In genomic region chr19:18683109-18683954, GRCh38 we compare ENCODE assay signal across 1 cellular context.
TF ChIP-seq lines count a peak whose summit lies in the region.

A gene with protein sequence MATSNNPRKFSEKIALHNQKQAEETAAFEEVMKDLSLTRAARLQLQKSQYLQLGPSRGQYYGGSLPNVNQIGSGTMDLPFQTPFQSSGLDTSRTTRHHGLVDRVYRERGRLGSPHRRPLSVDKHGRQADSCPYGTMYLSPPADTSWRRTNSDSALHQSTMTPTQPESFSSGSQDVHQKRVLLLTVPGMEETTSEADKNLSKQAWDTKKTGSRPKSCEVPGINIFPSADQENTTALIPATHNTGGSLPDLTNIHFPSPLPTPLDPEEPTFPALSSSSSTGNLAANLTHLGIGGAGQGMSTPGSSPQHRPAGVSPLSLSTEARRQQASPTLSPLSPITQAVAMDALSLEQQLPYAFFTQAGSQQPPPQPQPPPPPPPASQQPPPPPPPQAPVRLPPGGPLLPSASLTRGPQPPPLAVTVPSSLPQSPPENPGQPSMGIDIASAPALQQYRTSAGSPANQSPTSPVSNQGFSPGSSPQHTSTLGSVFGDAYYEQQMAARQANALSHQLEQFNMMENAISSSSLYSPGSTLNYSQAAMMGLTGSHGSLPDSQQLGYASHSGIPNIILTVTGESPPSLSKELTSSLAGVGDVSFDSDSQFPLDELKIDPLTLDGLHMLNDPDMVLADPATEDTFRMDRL (plus strand): TSS chr19:18683680. CDS start chr19:18683703, 23 bp downstream.

TF ChIP-seq in HepG2, 621 proteins besides CTCF, POLR2A, EP300 and RAD21 (continued from another document and continues in another):
- TF ChIP-seq, protein P1, sequence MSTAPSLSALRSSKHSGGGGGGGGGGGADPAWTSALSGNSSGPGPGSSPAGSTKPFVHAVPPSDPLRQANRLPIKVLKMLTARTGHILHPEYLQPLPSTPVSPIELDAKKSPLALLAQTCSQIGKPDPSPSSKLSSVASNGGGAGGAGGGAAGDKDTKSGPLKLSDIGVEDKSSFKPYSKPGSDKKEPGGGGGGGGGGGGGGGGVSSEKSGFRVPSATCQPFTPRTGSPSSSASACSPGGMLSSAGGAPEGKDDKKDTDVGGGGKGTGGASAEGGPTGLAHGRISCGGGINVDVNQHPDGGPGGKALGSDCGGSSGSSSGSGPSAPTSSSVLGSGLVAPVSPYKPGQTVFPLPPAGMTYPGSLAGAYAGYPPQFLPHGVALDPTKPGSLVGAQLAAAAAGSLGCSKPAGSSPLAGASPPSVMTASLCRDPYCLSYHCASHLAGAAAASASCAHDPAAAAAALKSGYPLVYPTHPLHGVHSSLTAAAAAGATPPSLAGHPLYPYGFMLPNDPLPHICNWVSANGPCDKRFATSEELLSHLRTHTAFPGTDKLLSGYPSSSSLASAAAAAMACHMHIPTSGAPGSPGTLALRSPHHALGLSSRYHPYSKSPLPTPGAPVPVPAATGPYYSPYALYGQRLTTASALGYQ (CRISPR knock-in tag; IDR thresholded peaks at IDR 0.05), result no peak
- TF ChIP-seq HOXA9 (CRISPR knock-in tag; IDR thresholded peaks at IDR 0.05; ENCODE audit: borderline replicate concordance) (no peak), TCF7 (IDR thresholded peaks at IDR 0.05; ENCODE audit: low read depth) (no peak), ZSCAN25 (CRISPR knock-in tag; IDR thresholded peaks at IDR 0.05) (peak; percentile 56; the same call in 1 of the 2 replicates), TEF (CRISPR knock-in tag; IDR thresholded peaks at IDR 0.05) (no peak), PAX8 (CRISPR knock-in tag; IDR thresholded peaks at IDR 0.05; ENCODE audit: borderline replicate concordance) (0 out of 2 replicates have a peak, but pooled peaks have one; percentile 56), ZNF839 (CRISPR knock-in tag; IDR thresholded peaks at IDR 0.05; ENCODE audit: borderline replicate concordance) (no peak), SIN3A (IDR thresholded peaks at IDR 0.05; ENCODE audit: borderline replicate concordance, low read depth, low read length) (peak; percentile 51; the same call in 1 of the 2 replicates), ZNF556 (CRISPR knock-in tag; IDR thresholded peaks at IDR 0.05; ENCODE audit: borderline replicate concordance) (peak; percentile 87), NAIF1 (CRISPR knock-in tag; IDR thresholded peaks at IDR 0.05; ENCODE audit: borderline replicate concordance) (no peak), ZNF496 (CRISPR knock-in tag; IDR thresholded peaks at IDR 0.05; ENCODE audit: insufficient replicate concordance) (no peak), YEATS4 (CRISPR knock-in tag; IDR thresholded peaks at IDR 0.05; ENCODE audit: borderline replicate concordance) (peak; percentile 61; the same call in 1 of the 2 replicates), SMAD9 (CRISPR knock-in tag; IDR thresholded peaks at IDR 0.05) (no peak), ETS1 (CRISPR knock-in tag; IDR thresholded peaks at IDR 0.05) (no peak), RXRA (CRISPR knock-in tag; IDR thresholded peaks at IDR 0.05) (no peak; the same call in 1 of the 2 replicates), HOXD1 (CRISPR knock-in tag; IDR thresholded peaks at IDR 0.05) (no peak), PAWR (CRISPR knock-in tag; IDR thresholded peaks at IDR 0.05; ENCODE audit: borderline replicate concordance) (peak; percentile 61; the same call in 1 of the 2 replicates), ZNF354B (CRISPR knock-in tag; IDR thresholded peaks at IDR 0.05) (no peak), TBX2 (CRISPR knock-in tag; IDR thresholded peaks at IDR 0.05; ENCODE audit: borderline replicate concordance) (peak; percentile 4; the same call in 1 of the 2 replicates), ZNF235 (CRISPR knock-in tag; IDR thresholded peaks at IDR 0.05; ENCODE audit: borderline replicate concordance) (no peak), ZNF230 (CRISPR knock-in tag; IDR thresholded peaks at IDR 0.05) (peak; percentile 75; the same call in 1 of the 2 replicates), ZMYM3 (CRISPR knock-in tag; IDR thresholded peaks at IDR 0.05) (peak; percentile 97), GTF3A (CRISPR knock-in tag; conservative IDR thresholded peaks at IDR 0.05) (0 out of 2 replicates have a peak, but pooled peaks have one; percentile 78), ZNF546 (CRISPR knock-in tag; conservative IDR thresholded peaks at IDR 0.05) (peak; percentile 66; the same call in 1 of the 2 replicates), ZNF30 (CRISPR knock-in tag; IDR thresholded peaks at IDR 0.05) (no peak), ZNF274 (CRISPR knock-in tag; IDR thresholded peaks at IDR 0.05) (peak; percentile 48; the same call in 1 of the 2 replicates), ZNF33B (CRISPR knock-in tag; IDR thresholded peaks at IDR 0.05) (no peak), FOSL1 (CRISPR knock-in tag; IDR thresholded peaks at IDR 0.05; ENCODE audit: borderline replicate concordance) (no peak), ZC3H13 (CRISPR knock-in tag; IDR thresholded peaks at IDR 0.05) (no peak), JDP2 (CRISPR knock-in tag; IDR thresholded peaks at IDR 0.05; ENCODE audit: borderline replicate concordance) (no peak), BORCS8-MEF2B (CRISPR knock-in tag; IDR thresholded peaks at IDR 0.05) (no peak), ZNF720 (CRISPR knock-in tag; IDR thresholded peaks at IDR 0.05) (no peak), RFX3 (CRISPR knock-in tag; IDR thresholded peaks at IDR 0.05) (no peak), BCL3 (CRISPR knock-in tag; IDR thresholded peaks at IDR 0.05) (0 out of 2 replicates have a peak, but pooled peaks have one; percentile 49), ARNTL (CRISPR knock-in tag; IDR thresholded peaks at IDR 0.05) (peak; percentile 53; the same call in 1 of the 2 replicates), ISX (CRISPR knock-in tag; conservative IDR thresholded peaks at IDR 0.05) (no peak), TCF12 (IDR thresholded peaks at IDR 0.05) (no peak), TCF12 (CRISPR knock-in tag; IDR thresholded peaks at IDR 0.05) (no peak), SNAPC2 (CRISPR knock-in tag; IDR thresholded peaks at IDR 0.05) (no peak), ZNF234 (CRISPR knock-in tag; conservative IDR thresholded peaks at IDR 0.05) (no peak), ZNF20 (CRISPR knock-in tag; IDR thresholded peaks at IDR 0.05) (no peak), ZBTB40 (IDR thresholded peaks at IDR 0.05) (no peak), ZBTB40 (CRISPR knock-in tag; IDR thresholded peaks at IDR 0.05) (no peak; the same call in 1 of the 2 replicates)
- TF ChIP-seq, protein P2, sequence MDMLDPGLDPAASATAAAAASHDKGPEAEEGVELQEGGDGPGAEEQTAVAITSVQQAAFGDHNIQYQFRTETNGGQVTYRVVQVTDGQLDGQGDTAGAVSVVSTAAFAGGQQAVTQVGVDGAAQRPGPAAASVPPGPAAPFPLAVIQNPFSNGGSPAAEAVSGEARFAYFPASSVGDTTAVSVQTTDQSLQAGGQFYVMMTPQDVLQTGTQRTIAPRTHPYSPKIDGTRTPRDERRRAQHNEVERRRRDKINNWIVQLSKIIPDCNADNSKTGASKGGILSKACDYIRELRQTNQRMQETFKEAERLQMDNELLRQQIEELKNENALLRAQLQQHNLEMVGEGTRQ (IDR thresholded peaks at IDR 0.05; ENCODE audit: low read depth, low read length), result no peak
- TF ChIP-seq, protein P2 (CRISPR knock-in tag; IDR thresholded peaks at IDR 0.05; ENCODE audit: borderline replicate concordance), result no peak
- TF ChIP-seq, protein P3, sequence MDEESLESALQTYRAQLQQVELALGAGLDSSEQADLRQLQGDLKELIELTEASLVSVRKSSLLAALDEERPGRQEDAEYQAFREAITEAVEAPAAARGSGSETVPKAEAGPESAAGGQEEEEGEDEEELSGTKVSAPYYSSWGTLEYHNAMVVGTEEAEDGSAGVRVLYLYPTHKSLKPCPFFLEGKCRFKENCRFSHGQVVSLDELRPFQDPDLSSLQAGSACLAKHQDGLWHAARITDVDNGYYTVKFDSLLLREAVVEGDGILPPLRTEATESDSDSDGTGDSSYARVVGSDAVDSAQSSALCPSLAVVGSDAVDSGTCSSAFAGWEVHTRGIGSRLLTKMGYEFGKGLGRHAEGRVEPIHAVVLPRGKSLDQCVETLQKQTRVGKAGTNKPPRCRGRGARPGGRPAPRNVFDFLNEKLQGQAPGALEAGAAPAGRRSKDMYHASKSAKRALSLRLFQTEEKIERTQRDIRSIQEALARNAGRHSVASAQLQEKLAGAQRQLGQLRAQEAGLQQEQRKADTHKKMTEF (CRISPR knock-in tag; IDR thresholded peaks at IDR 0.05), result 0 out of 2 replicates have a peak, but pooled peaks have one; percentile 48
